1 cellular context compared by ENCODE assay signal in the genomic region with DNA sequence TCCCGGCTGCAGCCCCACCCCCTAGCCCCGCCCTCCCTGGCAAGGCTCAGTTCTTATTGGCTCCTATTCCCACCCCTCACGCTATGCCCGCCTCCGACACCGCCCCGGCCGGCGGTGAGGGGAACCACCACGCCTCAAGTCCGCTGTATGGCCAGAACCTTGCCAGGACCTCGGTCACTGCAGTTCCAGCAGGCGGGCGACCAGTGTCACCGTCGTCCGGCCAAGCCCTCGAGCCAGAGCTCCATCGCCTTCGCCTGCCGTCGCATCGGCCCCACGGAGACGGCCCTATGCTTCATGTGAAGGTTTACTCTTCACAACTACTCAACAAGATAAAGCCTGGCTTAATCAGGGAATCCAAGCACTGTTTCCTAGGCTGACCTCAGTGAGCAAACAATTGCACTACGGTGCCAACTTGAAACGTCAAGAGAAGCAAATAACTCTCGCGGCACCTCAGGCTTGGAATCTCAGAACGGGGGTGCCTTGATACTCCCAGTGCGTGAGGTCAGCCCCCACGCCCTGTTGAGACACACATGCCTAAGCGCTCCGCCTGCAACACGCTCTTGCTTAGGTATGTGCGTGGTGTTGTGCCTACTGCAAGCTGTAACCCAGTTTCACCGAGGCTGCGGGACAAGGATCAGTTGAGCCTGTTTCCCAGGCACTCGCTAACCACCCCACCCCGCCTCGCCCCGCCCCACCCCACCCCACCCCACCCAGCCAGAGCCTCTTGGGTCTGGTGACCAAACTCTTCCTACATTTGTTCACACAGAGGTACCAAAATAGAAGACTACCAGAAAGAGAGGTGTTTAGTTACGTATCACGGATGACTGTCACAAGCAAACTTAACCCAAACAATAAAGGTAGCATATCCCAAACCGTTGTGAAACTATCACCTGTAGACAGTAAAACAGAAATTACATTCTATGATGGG.
TF ChIP-seq lines count a peak whose summit lies in the region.

No MANE protein-coding gene starts in this region.

TF ChIP-seq in HEK293, 187 proteins besides CTCF, POLR2A, EP300 and RAD21 (continued from another document and continues in another):
- TF ChIP-seq ZNF404 (tag by site-specific recombination; IDR thresholded peaks at IDR 0.05) (no peak), ZNF585B (tag by site-specific recombination; IDR thresholded peaks at IDR 0.05) (no peak), ZBTB8A (tag by site-specific recombination; IDR thresholded peaks at IDR 0.05) (no peak), KLF9 (tag by site-specific recombination; IDR thresholded peaks at IDR 0.05; ENCODE audit: low read depth) (peak; percentile 34; the same call in 1 of the 2 replicates), REST (tag by site-specific recombination; IDR thresholded peaks at IDR 0.05) (no peak), MYNN (tag by site-specific recombination; IDR thresholded peaks at IDR 0.05; ENCODE audit: borderline replicate concordance) (0 out of 2 replicates have a peak, but pooled peaks have one; percentile 32), KLF8 (tag by site-specific recombination; IDR thresholded peaks at IDR 0.05) (peak; percentile 69), ZNF112 (tag by site-specific recombination; IDR thresholded peaks at IDR 0.05) (no peak), KLF16 (tag by site-specific recombination; IDR thresholded peaks at IDR 0.05) (no peak), ZNF600 (tag by site-specific recombination; IDR thresholded peaks at IDR 0.05) (peak; percentile 93), ZNF416 (tag by site-specific recombination; IDR thresholded peaks at IDR 0.05) (no peak), ZNF660 (tag by site-specific recombination; IDR thresholded peaks at IDR 0.05) (0 out of 2 replicates have a peak, but pooled peaks have one; percentile 23), ZFP69B (tag by site-specific recombination; IDR thresholded peaks at IDR 0.05) (no peak), ZNF473 (tag by site-specific recombination; IDR thresholded peaks at IDR 0.05) (no peak), ZNF169 (tag by site-specific recombination; IDR thresholded peaks at IDR 0.05) (no peak), ZNF707 (tag by site-specific recombination; IDR thresholded peaks at IDR 0.05) (no peak), YY2 (tag by site-specific recombination; IDR thresholded peaks at IDR 0.05) (no peak), HOXA7 (CRISPR knock-in tag; IDR thresholded peaks at IDR 0.05; ENCODE audit: borderline replicate concordance) (no peak), PRDM10 (tag by site-specific recombination; IDR thresholded peaks at IDR 0.05) (peak; percentile 60), ZNF148 (tag by site-specific recombination; IDR thresholded peaks at IDR 0.05; ENCODE audit: borderline replicate concordance) (no peak), OSR2 (tag by site-specific recombination; IDR thresholded peaks at IDR 0.05) (no peak), ZSCAN23 (tag by site-specific recombination; IDR thresholded peaks at IDR 0.05) (no peak), ZNF341 (tag by site-specific recombination; IDR thresholded peaks at IDR 0.05; ENCODE audit: low read depth) (no peak), ZNF335 (tag by site-specific recombination; conservative IDR thresholded peaks at IDR 0.05) (peak; percentile 98), ZNF280C (tag by site-specific recombination; IDR thresholded peaks at IDR 0.05) (no peak), ZNF558 (tag by site-specific recombination; IDR thresholded peaks at IDR 0.05) (no peak), ZNF138 (tag by site-specific recombination; IDR thresholded peaks at IDR 0.05; ENCODE audit: borderline replicate concordance) (no peak), ZNF174 (tag by site-specific recombination; IDR thresholded peaks at IDR 0.05) (no peak), ZBTB20 (tag by site-specific recombination; IDR thresholded peaks at IDR 0.05) (0 out of 2 replicates have a peak, but pooled peaks have one; percentile 44), ZNF2 (tag by site-specific recombination; IDR thresholded peaks at IDR 0.05) (0 out of 2 replicates have a peak, but pooled peaks have one; percentile 25)
- TF ChIP-seq, protein P1, sequence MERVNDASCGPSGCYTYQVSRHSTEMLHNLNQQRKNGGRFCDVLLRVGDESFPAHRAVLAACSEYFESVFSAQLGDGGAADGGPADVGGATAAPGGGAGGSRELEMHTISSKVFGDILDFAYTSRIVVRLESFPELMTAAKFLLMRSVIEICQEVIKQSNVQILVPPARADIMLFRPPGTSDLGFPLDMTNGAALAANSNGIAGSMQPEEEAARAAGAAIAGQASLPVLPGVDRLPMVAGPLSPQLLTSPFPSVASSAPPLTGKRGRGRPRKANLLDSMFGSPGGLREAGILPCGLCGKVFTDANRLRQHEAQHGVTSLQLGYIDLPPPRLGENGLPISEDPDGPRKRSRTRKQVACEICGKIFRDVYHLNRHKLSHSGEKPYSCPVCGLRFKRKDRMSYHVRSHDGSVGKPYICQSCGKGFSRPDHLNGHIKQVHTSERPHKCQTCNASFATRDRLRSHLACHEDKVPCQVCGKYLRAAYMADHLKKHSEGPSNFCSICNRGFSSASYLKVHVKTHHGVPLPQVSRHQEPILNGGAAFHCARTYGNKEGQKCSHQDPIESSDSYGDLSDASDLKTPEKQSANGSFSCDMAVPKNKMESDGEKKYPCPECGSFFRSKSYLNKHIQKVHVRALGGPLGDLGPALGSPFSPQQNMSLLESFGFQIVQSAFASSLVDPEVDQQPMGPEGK (tag by site-specific recombination; IDR thresholded peaks at IDR 0.05), result 0 out of 2 replicates have a peak, but pooled peaks have one; percentile 3
- TF ChIP-seq, protein P2, sequence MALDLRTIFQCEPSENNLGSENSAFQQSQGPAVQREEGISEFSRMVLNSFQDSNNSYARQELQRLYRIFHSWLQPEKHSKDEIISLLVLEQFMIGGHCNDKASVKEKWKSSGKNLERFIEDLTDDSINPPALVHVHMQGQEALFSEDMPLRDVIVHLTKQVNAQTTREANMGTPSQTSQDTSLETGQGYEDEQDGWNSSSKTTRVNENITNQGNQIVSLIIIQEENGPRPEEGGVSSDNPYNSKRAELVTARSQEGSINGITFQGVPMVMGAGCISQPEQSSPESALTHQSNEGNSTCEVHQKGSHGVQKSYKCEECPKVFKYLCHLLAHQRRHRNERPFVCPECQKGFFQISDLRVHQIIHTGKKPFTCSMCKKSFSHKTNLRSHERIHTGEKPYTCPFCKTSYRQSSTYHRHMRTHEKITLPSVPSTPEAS (tag by site-specific recombination; IDR thresholded peaks at IDR 0.05), result no peak
- TF ChIP-seq, protein P3, sequence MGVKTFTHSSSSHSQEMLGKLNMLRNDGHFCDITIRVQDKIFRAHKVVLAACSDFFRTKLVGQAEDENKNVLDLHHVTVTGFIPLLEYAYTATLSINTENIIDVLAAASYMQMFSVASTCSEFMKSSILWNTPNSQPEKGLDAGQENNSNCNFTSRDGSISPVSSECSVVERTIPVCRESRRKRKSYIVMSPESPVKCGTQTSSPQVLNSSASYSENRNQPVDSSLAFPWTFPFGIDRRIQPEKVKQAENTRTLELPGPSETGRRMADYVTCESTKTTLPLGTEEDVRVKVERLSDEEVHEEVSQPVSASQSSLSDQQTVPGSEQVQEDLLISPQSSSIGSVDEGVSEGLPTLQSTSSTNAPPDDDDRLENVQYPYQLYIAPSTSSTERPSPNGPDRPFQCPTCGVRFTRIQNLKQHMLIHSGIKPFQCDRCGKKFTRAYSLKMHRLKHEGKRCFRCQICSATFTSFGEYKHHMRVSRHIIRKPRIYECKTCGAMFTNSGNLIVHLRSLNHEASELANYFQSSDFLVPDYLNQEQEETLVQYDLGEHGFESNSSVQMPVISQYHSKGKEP (tag by site-specific recombination; IDR thresholded peaks at IDR 0.05), result no peak
- TF ChIP-seq, protein P4, sequence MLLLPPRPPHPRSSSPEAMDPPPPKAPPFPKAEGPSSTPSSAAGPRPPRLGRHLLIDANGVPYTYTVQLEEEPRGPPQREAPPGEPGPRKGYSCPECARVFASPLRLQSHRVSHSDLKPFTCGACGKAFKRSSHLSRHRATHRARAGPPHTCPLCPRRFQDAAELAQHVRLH (tag by site-specific recombination; IDR thresholded peaks at IDR 0.05), result no peak
- TF ChIP-seq, protein P5, sequence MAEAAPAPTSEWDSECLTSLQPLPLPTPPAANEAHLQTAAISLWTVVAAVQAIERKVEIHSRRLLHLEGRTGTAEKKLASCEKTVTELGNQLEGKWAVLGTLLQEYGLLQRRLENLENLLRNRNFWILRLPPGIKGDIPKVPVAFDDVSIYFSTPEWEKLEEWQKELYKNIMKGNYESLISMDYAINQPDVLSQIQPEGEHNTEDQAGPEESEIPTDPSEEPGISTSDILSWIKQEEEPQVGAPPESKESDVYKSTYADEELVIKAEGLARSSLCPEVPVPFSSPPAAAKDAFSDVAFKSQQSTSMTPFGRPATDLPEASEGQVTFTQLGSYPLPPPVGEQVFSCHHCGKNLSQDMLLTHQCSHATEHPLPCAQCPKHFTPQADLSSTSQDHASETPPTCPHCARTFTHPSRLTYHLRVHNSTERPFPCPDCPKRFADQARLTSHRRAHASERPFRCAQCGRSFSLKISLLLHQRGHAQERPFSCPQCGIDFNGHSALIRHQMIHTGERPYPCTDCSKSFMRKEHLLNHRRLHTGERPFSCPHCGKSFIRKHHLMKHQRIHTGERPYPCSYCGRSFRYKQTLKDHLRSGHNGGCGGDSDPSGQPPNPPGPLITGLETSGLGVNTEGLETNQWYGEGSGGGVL (tag by site-specific recombination; IDR thresholded peaks at IDR 0.05), result no peak
